Comparison of ENCODE assay signal across 8 cellular contexts in genomic region chr2:70300771-70301343, GRCh38. TPM values are rescaled to one million over a fixed set of nuclear protein-coding genes. Genes with fewer than 3 reads are reported as not detected.
DNase-seq lines count a peak whose midpoint lies in the region; ATAC-seq and TF ChIP-seq lines count a peak whose summit lies in the region.

No MANE protein-coding gene starts in this region.

- peak overlapping the region; percentile 96 for H3K4me2 ChIP-seq in DND-41 (ENCODE audit: insufficient read depth, low read length)

- H2AFZ ChIP-seq in DND-41 (ENCODE audit: low read depth, low read length) (peak overlapping the region; percentile 99), neuron (ENCODE audit: low read depth, low read length) (peak overlapping the region; percentile 76)

- no peaks in the 10 kb centered on the region for H3K9me3 ChIP-seq in DND-41 (ENCODE audit: insufficient read depth, low read length, severe bottlenecking)
- no peaks in the 10 kb centered on the region for H3K9me3 ChIP-seq in MG63
- H3K9me3 ChIP-seq in duodenal mucosa (ENCODE audit: control insufficient read depth in 1 of 2, low read length in 2 of 2), result no peaks in the 10 kb centered on the region
- H3K9me3 ChIP-seq in neuron (ENCODE audit: low read length), result no peaks in the 10 kb centered on the region

- peaks cover 14% of the 10 kb centered on the region for H3K79me2 ChIP-seq in DND-41 (ENCODE audit: insufficient read depth, low read length)

- H3K4me1 ChIP-seq in DND-41 (ENCODE audit: insufficient read depth, low read length), result peaks cover 25% of the 10 kb centered on the region
- peaks cover 6 to 15% of the 10 kb centered on the region in 2 donors for H3K4me1 ChIP-seq in duodenal mucosa (ENCODE audit: control insufficient read depth in 1 of 2, insufficient read depth in 2 of 2, low read length in 2 of 2)
- peaks cover 15% of the 10 kb centered on the region for H3K4me1 ChIP-seq in neuron (ENCODE audit: insufficient read depth, low read length)

- TF ChIP-seq CTCF in DND-41 (IDR thresholded peaks at IDR 0.05; ENCODE audit: borderline replicate concordance, extremely low read depth, low read length, poor library complexity, severe bottlenecking), result no peak

- peak overlapping the region; percentile 88 for H3K27ac ChIP-seq in DND-41 (ENCODE audit: low read length)
- H3K27ac ChIP-seq in duodenal mucosa (ENCODE audit: low read depth, low read length), result peak overlapping the region; percentile 62

- H4K20me1 ChIP-seq in DND-41 (ENCODE audit: insufficient read depth, low read length), result no peaks in the 10 kb centered on the region

- DNase-seq in DND-41 (no peak), MG63 (no peak), SKM-1 treated with dmso at 0.1 percent for 144 hours (lab: John Stamatoyannopoulos, UW; ENCODE audit: unreplicated experiment) (no peak), DMS153 (lab: John Stamatoyannopoulos, UW) (no peak)
- DNase-seq in activated CD4-positive, alpha-beta T cell treated with anti-CD3 and anti-CD28 coated beads for 1 hour, result no peak

- H3K36me3 ChIP-seq in DND-41 (ENCODE audit: insufficient read depth, low read length) (peaks cover 46% of the 10 kb centered on the region), MG63 (peaks cover 36% of the 10 kb centered on the region), duodenal mucosa (ENCODE audit: control insufficient read depth in 1 of 2, insufficient read depth in 2 of 2, low read length in 2 of 2) (peaks cover 8 to 29% of the 10 kb centered on the region in 2 donors), neuron (ENCODE audit: insufficient read depth, low read length) (peaks cover 26% of the 10 kb centered on the region)

- no peak for ATAC-seq in DND-41 (ENCODE audit: insufficient read depth, low read depth)
- ATAC-seq in HG03521 (IDR thresholded peaks at IDR 0.05; ENCODE audit: unreplicated experiment), result no peak

- H3K27me3 ChIP-seq in DND-41 (ENCODE audit: insufficient read depth, low read length, poor library complexity) (no peaks in the 10 kb centered on the region), MG63 (no peaks in the 10 kb centered on the region), duodenal mucosa (ENCODE audit: control insufficient read depth in 1 of 2, insufficient read depth in 2 of 2, low read length in 2 of 2) (no peaks in the 10 kb centered on the region), neuron (ENCODE audit: insufficient read depth, low read length) (no peaks in the 10 kb centered on the region)

- H3K9ac ChIP-seq in DND-41 (ENCODE audit: low read depth, low read length) (peak overlapping the region; percentile 97), duodenal mucosa (ENCODE audit: low read depth in 1 of 2, low read length in 2 of 2) (peak overlapping the region; percentile 92 to 98)

- H3K4me3 ChIP-seq in DND-41 (ENCODE audit: low read depth in 1 of 2, low read length in 2 of 2) (peak overlapping the region; percentile 69 to 95), MG63 (peak overlapping the region; percentile 92), duodenal mucosa (ENCODE audit: low read depth in 1 of 2, low read length in 2 of 2) (peak overlapping the region; percentile 81 to 93), neuron (ENCODE audit: low read length) (peak overlapping the region; percentile 84)

RNA-seq across cellular contexts. Expression of gene FAM136A, which starts 1.0 kb away (rescaled TPM):
- 32.9 and 51.3 TPM in 2 replicates for total RNA-seq in MG63 (2014; rRNA removed; shearing (Covaris generic); ENCODE audit: low replicate concordance)

RNA-seq across cellular contexts. Expression of gene SNRPG, which starts 7.3 kb away (rescaled TPM):
- total RNA-seq in MG63 (2014; rRNA removed; shearing (Covaris generic); ENCODE audit: low replicate concordance), result 179 and 213 TPM in 2 replicates

RNA-seq across cellular contexts. Expression of gene PCYOX1, which starts 42.9 kb away (rescaled TPM):
- total RNA-seq in MG63 (2014; rRNA removed; shearing (Covaris generic); ENCODE audit: low replicate concordance), result 6.4 and 16.6 TPM in 2 replicates

RNA-seq across cellular contexts. Expression of gene TIA1, which starts 52.4 kb away (rescaled TPM):
- 46.0 and 53.3 TPM in 2 replicates for total RNA-seq in MG63 (2014; rRNA removed; shearing (Covaris generic); ENCODE audit: low replicate concordance)
